In the genomic region with DNA sequence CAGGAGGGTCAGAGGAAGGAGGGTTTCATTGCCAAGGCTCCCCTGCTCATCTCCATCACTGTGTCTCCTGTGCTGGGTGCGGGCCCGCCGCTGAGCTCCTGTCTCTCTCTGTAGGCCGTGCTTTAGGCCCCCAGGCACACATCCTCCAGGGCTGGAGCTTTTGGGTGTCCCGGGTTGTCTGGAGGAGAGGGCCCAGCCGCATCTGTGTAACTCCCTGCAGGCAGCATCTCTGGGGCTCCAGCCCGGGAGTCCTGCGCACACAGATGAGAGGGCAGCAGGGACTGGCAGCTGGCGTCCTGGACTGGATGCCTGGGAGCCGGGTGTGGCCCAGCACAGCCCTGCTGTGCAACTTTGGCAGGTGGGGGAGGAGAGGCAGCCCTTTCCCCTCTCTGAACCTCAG, we compare ENCODE assay signal across 16 cellular contexts. TPM values are rescaled to one million over a fixed set of nuclear protein-coding genes. Genes with fewer than 3 reads are reported as not detected.
DNase-seq lines count a peak whose midpoint lies in the region; ATAC-seq and TF ChIP-seq lines count a peak whose summit lies in the region.
"Had no signal": no experiment of that assay in that cellular context is flagged by ENCODE, and none has a peak within 500 bp of the region (broad histone marks: within the 10 kb centered on the region; RNA-seq: fewer than 3 reads in every experiment).

No MANE protein-coding gene starts in this region.

- H3K27ac ChIP-seq in mesenchymal stem cell (ENCODE audit: low read length, poor library complexity, severe bottlenecking), result peak overlapping the region; percentile 0
- H3K27ac ChIP-seq: 22Rv1 had no signal

- H3K4ac ChIP-seq in mesenchymal stem cell (ENCODE audit: low read depth in 1 of 2, low read length in 2 of 2), result no peak overlapping the region

- TF ChIP-seq CTCF in HFFc6 (IDR thresholded peaks at IDR 0.05), result no peak

- H3K27ac Mint-ChIP-seq in HFFc6, result peak overlapping the region; percentile 26; the same call in 1 of the 2 replicates
- H3K27ac Mint-ChIP-seq: CD4-positive, alpha-beta T cell had no signal

- H3K4me3 ChIP-seq in mesenchymal stem cell (ENCODE audit: insufficient read depth in 1 of 2, low read depth in 1 of 2, low read length in 2 of 2), result no peak overlapping the region

- peak; percentile 23 to 70 for DNase-seq in NCI-H524 (lab: John Stamatoyannopoulos, UW)
- DNase-seq in NCI-H524 treated with DMSO at 0.1 percent for 48 hours (lab: John Stamatoyannopoulos, UW), result no peak
- no peak for DNase-seq in HFFc6
- peak; percentile 81 for DNase-seq in NCI-H2171 treated with DMSO at 0.1 percent for 48 hours (lab: John Stamatoyannopoulos, UW)
- DNase-seq in mesenchymal stem cell, result no peak
- DNase-seq in activated gamma-delta T cell treated with Interleukin-2 at 50 U/mL for 16 hours, result no peak
- DNase-seq in AG20443 (ENCODE audit: low spot score), result no peak
- DNase-seq: C1 segment of cervical spinal cord; Calu3; CD4-positive, alpha-beta T cell; DMS153; DMS79 treated with DMSO at 0.1 percent for 48 hours; EL; HCEC 1CT had no signal

- peak overlapping the region; percentile 38 for H4K8ac ChIP-seq in mesenchymal stem cell (ENCODE audit: low read length)

- H3K4me1 ChIP-seq in mesenchymal stem cell (ENCODE audit: control insufficient read depth, insufficient read depth, low read depth, low read length), result peaks cover 43% of the 10 kb centered on the region

- H3K27me3 ChIP-seq in mesenchymal stem cell (ENCODE audit: control insufficient read depth in 1 of 2, insufficient read depth in 1 of 2, low read length in 2 of 2), result no peaks in the 10 kb centered on the region

- no peak overlapping the region for H2AFZ ChIP-seq in mesenchymal stem cell (ENCODE audit: low read depth, low read length)

- H2BK15ac ChIP-seq in mesenchymal stem cell (ENCODE audit: low read depth, poor library complexity, severe bottlenecking), result no peak overlapping the region

- H3K4me3 Mint-ChIP-seq in HFFc6, result no peak overlapping the region
- H3K4me3 Mint-ChIP-seq: CD4-positive, alpha-beta T cell had no signal

- peaks cover 68 to 74% of the 10 kb centered on the region in 2 experiments for H3K36me3 ChIP-seq in mesenchymal stem cell (ENCODE audit: control insufficient read depth in 1 of 2, insufficient read depth in 2 of 2, low read depth in 1 of 2, low read length in 2 of 2)

- WGBS in mesenchymal stem cell, result 93% methylated on average over 10 of the region's 10 CpGs

- H3K23ac ChIP-seq in mesenchymal stem cell (ENCODE audit: low read length in 2 of 2), result no peak overlapping the region

- no peak overlapping the region for H2AK5ac ChIP-seq in mesenchymal stem cell (ENCODE audit: low read length, severe bottlenecking)

- H3K4me1 Mint-ChIP-seq in HFFc6 (ENCODE audit: low read depth), result peaks cover 16% of the 10 kb centered on the region

- no peak overlapping the region for H4K91ac ChIP-seq in mesenchymal stem cell (ENCODE audit: low read length)

- no peak overlapping the region for H2BK120ac ChIP-seq in mesenchymal stem cell (ENCODE audit: low read depth, low read length)

- H3K9me3 ChIP-seq in mesenchymal stem cell (ENCODE audit: control insufficient read depth, low read length), result no peaks in the 10 kb centered on the region

- no peak overlapping the region for H3K9ac ChIP-seq in mesenchymal stem cell (ENCODE audit: low read length)

- no peaks in the 10 kb centered on the region for H3K9me3 Mint-ChIP-seq in HFFc6
- H3K9me3 Mint-ChIP-seq: CD4-positive, alpha-beta T cell had no signal

- peaks cover 14% of the 10 kb centered on the region; the same call in 1 of the 2 replicates for H3K36me3 Mint-ChIP-seq in HFFc6 (ENCODE audit: low read depth)

- H3K4me2 ChIP-seq in mesenchymal stem cell (ENCODE audit: low read length, poor library complexity, severe bottlenecking), result no peak overlapping the region

- H3K18ac ChIP-seq in mesenchymal stem cell (ENCODE audit: low read depth in 1 of 2, low read length in 2 of 2), result peak overlapping the region; percentile 8 to 13

- no peak for ATAC-seq in HG02840 (IDR thresholded peaks at IDR 0.05; ENCODE audit: low FRiP score, unreplicated experiment)

- H3K27me3 Mint-ChIP-seq in HFFc6 (ENCODE audit: insufficient read depth), result peaks cover 14% of the 10 kb centered on the region
- H3K27me3 Mint-ChIP-seq: CD4-positive, alpha-beta T cell had no signal

- no peak overlapping the region for H3K14ac ChIP-seq in mesenchymal stem cell (ENCODE audit: low read length in 2 of 2)

- H2BK5ac ChIP-seq in mesenchymal stem cell (ENCODE audit: low read depth, low read length, poor library complexity, severe bottlenecking), result no peak overlapping the region

- no peak overlapping the region for H2BK12ac ChIP-seq in mesenchymal stem cell (ENCODE audit: low read length in 2 of 2)

- H3K79me1 ChIP-seq in mesenchymal stem cell (replicated peaks; ENCODE audit: low read length, poor library complexity, severe bottlenecking), result peaks cover 9% of the 10 kb centered on the region

RNA-seq across cellular contexts. Expression of a gene that starts 40.2 kb away (rescaled TPM):
- total RNA-seq in HFFc6 (2021; fragmentation: NEBNext Ultra II Directional; extraction: Animal tissue kit (Norgen Biotek cat#: 25700)), result 10 to 100 TPM; 12.1 to 15.9 (median 13.4) TPM
- 7.9 TPM for polyA plus RNA-seq in mesenchymal stem cell (2013, experiment 1 of 2)
- 7.2 TPM for polyA plus RNA-seq in mesenchymal stem cell (2013, experiment 2 of 2)

RNA-seq across cellular contexts. Expression of a gene that starts 40.3 kb away (rescaled TPM):
- 1,000 to 10,000 TPM in 4 of 6 experiments, 100 to 1,000 TPM in 2; 953 to 1,196 (median 1,072) TPM for total RNA-seq in HFFc6 (2021; fragmentation: NEBNext Ultra II Directional; extraction: Animal tissue kit (Norgen Biotek cat#: 25700))
- polyA plus RNA-seq in mesenchymal stem cell (2013, experiment 1 of 2), result 2,850 TPM
- 2,702 TPM for polyA plus RNA-seq in mesenchymal stem cell (2013, experiment 2 of 2)

Comparison
In these comparisons a context has a peak if more than half of its experiments do, and no peak if none do; other contexts are left out.
1. DNase-seq: peak in NCI-H524 (2 of 2) and NCI-H2171 treated with DMSO at 0.1 percent for 48 hours (single experiment); none in NCI-H524 treated with DMSO at 0.1 percent for 48 hours (single experiment), HFFc6 (single experiment), mesenchymal stem cell (single experiment), activated gamma-delta T cell treated with Interleukin-2 at 50 U/mL for 16 hours (single experiment) and AG20443 (single experiment).